In the genomic region with DNA sequence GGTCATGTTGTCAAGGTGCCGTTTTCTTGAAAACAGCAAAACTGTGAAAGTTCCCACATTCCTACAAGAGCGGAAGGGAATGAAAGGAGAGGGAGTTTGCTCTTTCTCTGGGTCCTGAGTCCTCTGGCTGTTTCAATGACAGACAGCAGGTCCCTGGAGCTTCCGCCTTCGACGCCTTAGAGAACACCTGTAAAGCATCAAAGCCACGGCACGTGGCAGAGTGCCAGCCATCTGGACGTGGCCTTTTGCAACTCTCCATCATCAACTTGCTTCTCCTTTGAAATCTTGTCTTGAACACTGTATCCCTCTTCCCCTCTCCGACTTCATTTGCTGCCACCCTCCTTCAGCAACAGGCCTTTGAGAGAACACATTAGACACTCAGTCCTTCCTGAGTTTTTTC, we compare ENCODE assay signal across 20 cellular contexts.
DNase-seq lines count a peak whose midpoint lies in the region; ATAC-seq, FAIRE-seq and TF ChIP-seq lines count a peak whose summit lies in the region.
"Had no signal": no experiment of that assay in that cellular context is flagged by ENCODE, and none has a peak within 500 bp of the region (broad histone marks: within the 10 kb centered on the region; RNA-seq: fewer than 3 reads in every experiment).

No MANE protein-coding gene starts in this region.

- H2AFZ ChIP-seq in DND-41 (ENCODE audit: low read depth, low read length), result no peak overlapping the region

- H3K4me1 ChIP-seq in DND-41 (ENCODE audit: insufficient read depth, low read length), result no peaks in the 10 kb centered on the region
- H3K4me1 ChIP-seq: BLaER1 had no signal

- no peak overlapping the region for H3K4me2 ChIP-seq in DND-41 (ENCODE audit: insufficient read depth, low read length)
- H3K4me2 ChIP-seq: BLaER1 had no signal

- peak; percentile 23 for FAIRE-seq in bronchial epithelial cell (lab: Jason Lieb, UNC)
- FAIRE-seq: GM19239, H54, HepG2, HTR-8/SVneo had no signal

- no peaks in the 10 kb centered on the region for H3K36me3 ChIP-seq in DND-41 (ENCODE audit: insufficient read depth, low read length)
- H3K36me3 ChIP-seq in bronchial epithelial cell (ENCODE audit: control insufficient read depth, insufficient read depth, low read length), result no peaks in the 10 kb centered on the region
- H3K36me3 ChIP-seq: BLaER1 had no signal

- H3K27me3 ChIP-seq in DND-41 (ENCODE audit: insufficient read depth, low read length, poor library complexity) (no peaks in the 10 kb centered on the region), bronchial epithelial cell (ENCODE audit: control insufficient read depth, insufficient read depth, low read length) (no peaks in the 10 kb centered on the region)
- H3K27me3 ChIP-seq: BLaER1 had no signal

- ATAC-seq in DND-41 (ENCODE audit: insufficient read depth, low read depth), result no peak
- ATAC-seq in GM21367 (IDR thresholded peaks at IDR 0.05; ENCODE audit: unreplicated experiment), result no peak
- ATAC-seq: HCT116, HepG2 had no signal

- no peaks in the 10 kb centered on the region for H3K79me2 ChIP-seq in DND-41 (ENCODE audit: insufficient read depth, low read length)

- H3K27ac ChIP-seq in DND-41 (ENCODE audit: low read length), result no peak overlapping the region
- H3K27ac ChIP-seq: BLaER1 had no signal

- peaks cover 5 to 15% (median 10%) of the 10 kb centered on the region in 6 donors for H3K9me3 Mint-ChIP-seq in immature natural killer cell

- no peak overlapping the region for H3K9ac ChIP-seq in DND-41 (ENCODE audit: low read depth, low read length)
- H3K9ac ChIP-seq: BLaER1 had no signal

- H3K4me3 Mint-ChIP-seq in immature natural killer cell, result no peak overlapping the region
- H3K4me3 Mint-ChIP-seq: CD4-positive, CD25-positive, alpha-beta regulatory T cell had no signal

- no peaks in the 10 kb centered on the region for H3K4me1 Mint-ChIP-seq in immature natural killer cell
- H3K4me1 Mint-ChIP-seq: CD4-positive, CD25-positive, alpha-beta regulatory T cell had no signal

- H4K20me1 ChIP-seq in DND-41 (ENCODE audit: insufficient read depth, low read length), result no peaks in the 10 kb centered on the region
- H4K20me1 ChIP-seq: BLaER1 had no signal

- H3K36me3 Mint-ChIP-seq in immature natural killer cell, result peaks cover 0 to 4% (median 0%) of the 10 kb centered on the region in 3 donors
- H3K36me3 Mint-ChIP-seq: CD4-positive, CD25-positive, alpha-beta regulatory T cell had no signal

- H3K27me3 Mint-ChIP-seq in immature natural killer cell (ENCODE audit: low read depth in 3 of 3), result peaks cover 3 to 8% (median 7%) of the 10 kb centered on the region in 3 donors
- H3K27me3 Mint-ChIP-seq: CD4-positive, CD25-positive, alpha-beta regulatory T cell had no signal

- no peaks in the 10 kb centered on the region for H3K9me3 ChIP-seq in DND-41 (ENCODE audit: insufficient read depth, low read length, severe bottlenecking)

- peak in 2 of 3 experiments; percentile 5 to 9 for DNase-seq in NCI-H1417 (lab: John Stamatoyannopoulos, UW)
- no peak for DNase-seq in NCI-H1417 treated with DMSO at 0.1 percent for 48 hours (lab: John Stamatoyannopoulos, UW)
- peak; percentile 5 for DNase-seq in DND-41
- DNase-seq in NCI-H69 (lab: John Stamatoyannopoulos, UW), result peak; percentile 1
- DNase-seq in bronchial epithelial cell (ENCODE audit: low read depth), result no peak
- DNase-seq in immature natural killer cell, result no peak
- DNase-seq: 8988T; AML-193; Calu3; CD4-positive, CD25-positive, alpha-beta regulatory T cell; DMS 273 treated with DMSO at 0.1 percent for 48 hours; DMS79 treated with DMSO at 0.1 percent for 48 hours; GF-D8 had no signal

- H3K4me3 ChIP-seq in DND-41 (ENCODE audit: low read depth in 1 of 2, low read length in 2 of 2) (no peak overlapping the region), bronchial epithelial cell (ENCODE audit: low read depth, low read length) (no peak overlapping the region)
- H3K4me3 ChIP-seq: BLaER1 had no signal

- H3K27ac Mint-ChIP-seq in immature natural killer cell, result no peak overlapping the region
- H3K27ac Mint-ChIP-seq: CD4-positive, CD25-positive, alpha-beta regulatory T cell had no signal

- TF ChIP-seq CTCF in DND-41 (IDR thresholded peaks at IDR 0.05; ENCODE audit: borderline replicate concordance, extremely low read depth, low read length, poor library complexity, severe bottlenecking) (no peak), bronchial epithelial cell (IDR thresholded peaks at IDR 0.05; ENCODE audit: insufficient read depth, low read length, severe bottlenecking) (no peak)

Comparison
In these comparisons a context has a peak if more than half of its experiments do, and no peak if none do; other contexts are left out.
1. DNase-seq: peak in NCI-H1417 (2 of 3), DND-41 (single experiment) and NCI-H69 (single experiment); none in NCI-H1417 treated with DMSO at 0.1 percent for 48 hours (single experiment), bronchial epithelial cell (single experiment) and immature natural killer cell (0 of 3).